Comparison of ENCODE assay signal across 9 cellular contexts in genomic region chr12:113040722-113041168, GRCh38. TPM values are rescaled to one million over a fixed set of nuclear protein-coding genes. Genes with fewer than 3 reads are reported as not detected.
DNase-seq lines count a peak whose midpoint lies in the region; ATAC-seq and TF ChIP-seq lines count a peak whose summit lies in the region.
"Had no signal": no experiment of that assay in that cellular context is flagged by ENCODE, and none has a peak within 500 bp of the region (broad histone marks: within the 10 kb centered on the region; RNA-seq: fewer than 3 reads in every experiment).

No MANE protein-coding gene starts in this region.

- peak overlapping the region; percentile 50 for H3K27ac Mint-ChIP-seq in chondrocyte (ENCODE audit: unreplicated experiment)

- H3K27ac ChIP-seq in liver (ENCODE audit: low read depth in 1 of 2, low read length in 2 of 2) = no peak overlapping the region
- no peak overlapping the region for H3K27ac ChIP-seq in effector memory CD4-positive, alpha-beta T cell (ENCODE audit: insufficient read depth, low read length, poor library complexity, severe bottlenecking)
- H3K27ac ChIP-seq in prostate gland = no peak overlapping the region

- TF ChIP-seq CTCF in chondrocyte (IDR thresholded peaks at IDR 0.05) (no peak), liver (IDR thresholded peaks at IDR 0.05; ENCODE audit: low read depth, low read length, missing input control) (no peak), prostate gland (IDR thresholded peaks at IDR 0.05) (no peak)

- ATAC-seq in Right ventricle myocardium inferior = peak; percentile 98

- intact Hi-C loops in Right ventricle myocardium inferior (cut with DNase I) (no loop called here), cardiac septum (cut with DNase I) (no loop called here), prostate gland (cut with DNase I) (no loop called here)

- peak; percentile 90 for DNase-seq in Right ventricle myocardium inferior (ENCODE audit: missing footprints)
- no peak for DNase-seq in cardiac septum (ENCODE audit: low spot score)
- no peak for DNase-seq in chondrocyte (ENCODE audit: low spot score)
- no peak for DNase-seq in effector memory CD4-positive, alpha-beta T cell
- no peak for DNase-seq in NCI-H187 treated with DMSO at 0.1 percent for 48 hours (lab: John Stamatoyannopoulos, UW)
- DNase-seq in prostate gland (ENCODE audit: low spot score) = no peak
- DNase-seq in NCI-H1417 treated with DMSO at 0.1 percent for 48 hours (lab: John Stamatoyannopoulos, UW) = no peak
- DNase-seq: Kasumi-1 had no signal

- peaks cover 16% of the 10 kb centered on the region for H3K27me3 Mint-ChIP-seq in chondrocyte (ENCODE audit: low read depth)

- peaks cover 10% of the 10 kb centered on the region for H3K4me1 Mint-ChIP-seq in chondrocyte (ENCODE audit: low read depth)

- no peak overlapping the region for H3K9ac ChIP-seq in liver (ENCODE audit: low read depth in 1 of 2, low read length in 2 of 2)

- WGBS in liver = 37% methylated on average over 6 of the region's 6 CpGs
- WGBS in prostate gland = 59% methylated on average over 6 of the region's 6 CpGs

- no peak overlapping the region for H3K4me3 Mint-ChIP-seq in chondrocyte (ENCODE audit: unreplicated experiment)

- peaks cover 7% of the 10 kb centered on the region for H3K9me3 Mint-ChIP-seq in chondrocyte (ENCODE audit: low read depth)

- H3K27me3 ChIP-seq in liver (ENCODE audit: control insufficient read depth in 4 of 4, insufficient read depth in 4 of 4, low read length in 3 of 4) (no peaks in the 10 kb centered on the region), prostate gland (replicated peaks; ENCODE audit: insufficient read depth) (no peaks in the 10 kb centered on the region)
- H3K27me3 ChIP-seq in effector memory CD4-positive, alpha-beta T cell (replicated peaks; ENCODE audit: control insufficient read depth, insufficient read depth, low read length, poor library complexity, severe bottlenecking) = no peaks in the 10 kb centered on the region

- no peak overlapping the region for H3K4me3 ChIP-seq in liver (ENCODE audit: low read depth in 1 of 3, low read length in 3 of 3)
- no peak overlapping the region for H3K4me3 ChIP-seq in effector memory CD4-positive, alpha-beta T cell (ENCODE audit: insufficient read depth, low read depth, low read length, poor library complexity, severe bottlenecking)
- no peak overlapping the region for H3K4me3 ChIP-seq in prostate gland

- H3K9me3 ChIP-seq in liver (ENCODE audit: control insufficient read depth in 4 of 4, low read length in 3 of 4) (no peaks in the 10 kb centered on the region), prostate gland (no peaks in the 10 kb centered on the region)
- H3K9me3 ChIP-seq in effector memory CD4-positive, alpha-beta T cell (ENCODE audit: control insufficient read depth, low read length) = no peaks in the 10 kb centered on the region

- TF ChIP-seq RAD21 in liver (IDR thresholded peaks at IDR 0.05) = no peak

- H3K4me1 ChIP-seq in liver (ENCODE audit: control insufficient read depth in 4 of 4, insufficient read depth in 4 of 4, low read length in 3 of 4) (peaks cover 0 to 5% (median 2%) of the 10 kb centered on the region in 4 donors), prostate gland (replicated peaks) (no peaks in the 10 kb centered on the region)
- no peaks in the 10 kb centered on the region for H3K4me1 ChIP-seq in effector memory CD4-positive, alpha-beta T cell (ENCODE audit: control insufficient read depth, insufficient read depth, low read length, poor library complexity, severe bottlenecking)

- H3K36me3 Mint-ChIP-seq in chondrocyte (ENCODE audit: low read depth) = no peaks in the 10 kb centered on the region

- no peaks in the 10 kb centered on the region for H3K36me3 ChIP-seq in liver (ENCODE audit: control insufficient read depth in 4 of 4, insufficient read depth in 3 of 4, low read depth in 1 of 4, low read length in 3 of 4)
- no peaks in the 10 kb centered on the region for H3K36me3 ChIP-seq in effector memory CD4-positive, alpha-beta T cell (ENCODE audit: control insufficient read depth, insufficient read depth, low read length)
- H3K36me3 ChIP-seq in prostate gland = no peaks in the 10 kb centered on the region

- no peak for TF ChIP-seq POLR2A in prostate gland (IDR thresholded peaks at IDR 0.05)

TF ChIP-seq in liver, 16 proteins besides CTCF, POLR2A, EP300 and RAD21:
- TF ChIP-seq RXRA (IDR thresholded peaks at IDR 0.05) (peak; percentile 61 to 74), SP1 (IDR thresholded peaks at IDR 0.05) (peak; percentile 34), EGR1 (IDR thresholded peaks at IDR 0.05; ENCODE audit: low read depth in 2 of 2) (no peak), FOXA1 (IDR thresholded peaks at IDR 0.05) (no peak), HNF4A (conservative IDR thresholded peaks at IDR 0.05) (peak; percentile 32 to 47), JUND (IDR thresholded peaks at IDR 0.05) (no peak)

RNA-seq across cellular contexts. Expression of gene DTX1, which starts 15.8 kb away (rescaled TPM):
- total RNA-seq in Right ventricle myocardium inferior = 3.7 TPM
- 2.6 TPM for total RNA-seq in cardiac septum
- not detected in 3 replicates for total RNA-seq in chondrocyte
- 10 to 100 TPM in 1 of 2 donors, 1 to 10 TPM in 1; 2.1 to 16.6 TPM for total RNA-seq in liver
- 10 to 100 TPM in 1 of 2 donors, 1 to 10 TPM in 1; 3.5 to 33.2 TPM for polyA plus RNA-seq in liver
- 10 to 100 TPM in 1 of 2 donors, 1 to 10 TPM in 1; 2.6 to 21.2 TPM for total RNA-seq in prostate gland
